15 cellular contexts compared by ENCODE assay signal in the genomic region with DNA sequence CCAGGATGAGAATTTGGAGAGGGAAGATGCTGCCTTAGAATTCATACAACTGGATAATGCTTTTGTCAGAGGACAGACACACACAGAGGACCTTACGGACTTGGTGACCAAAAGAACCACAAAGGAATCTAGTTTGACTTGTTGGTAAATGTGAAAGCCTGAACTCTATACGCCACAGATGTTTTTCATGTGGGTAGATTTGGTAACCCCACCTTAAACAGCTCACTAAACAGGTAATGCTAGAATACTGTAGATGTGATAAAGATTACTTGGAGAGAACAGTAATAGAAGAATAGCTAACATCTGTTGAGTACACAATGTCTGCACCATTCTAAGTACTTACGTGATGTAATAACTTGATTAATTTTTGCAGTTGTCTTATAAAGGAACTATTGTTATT. TPM values are rescaled to one million over a fixed set of nuclear protein-coding genes. Genes with fewer than 3 reads are reported as not detected.
DNase-seq lines count a peak whose midpoint lies in the region; ATAC-seq, FAIRE-seq and TF ChIP-seq lines count a peak whose summit lies in the region.
"Had no signal": no experiment of that assay in that cellular context is flagged by ENCODE, and none has a peak within 500 bp of the region (broad histone marks: within the 10 kb centered on the region; RNA-seq: fewer than 3 reads in every experiment).

No MANE protein-coding gene starts in this region.

- TF ChIP-seq CTCF in A549 (IDR thresholded peaks at IDR 0.05): no peak
- no peak for TF ChIP-seq CTCF in HFFc6 (IDR thresholded peaks at IDR 0.05)
- TF ChIP-seq CTCF in endodermal cell (conservative IDR thresholded peaks at IDR 0.05): no peak
- no peak for TF ChIP-seq CTCF in parathyroid adenoma (IDR thresholded peaks at IDR 0.05)
- no peak for TF ChIP-seq CTCF in lower lobe of right lung (IDR thresholded peaks at IDR 0.05)
- no peak for TF ChIP-seq CTCF in thyroid gland (IDR thresholded peaks at IDR 0.05)

- H3K4me1 ChIP-seq in A549 (peaks cover 93% of the 10 kb centered on the region), endodermal cell (ENCODE audit: control insufficient read depth, insufficient read depth, low read length) (peaks cover 10% of the 10 kb centered on the region), parathyroid adenoma (peaks cover 22% of the 10 kb centered on the region), small intestine (ENCODE audit: control insufficient read depth in 2 of 2, insufficient read depth in 1 of 2, low read depth in 1 of 2, low read length in 1 of 2) (peaks cover 7 to 29% of the 10 kb centered on the region in 2 donors), lower lobe of right lung (peaks cover 74% of the 10 kb centered on the region), thyroid gland (peaks cover 11 to 39% of the 10 kb centered on the region in 2 donors)

- H3K4me3 Mint-ChIP-seq in HFFc6 (no peak overlapping the region), endodermal cell (no peak overlapping the region)
- H3K4me3 Mint-ChIP-seq: activated CD8-positive, alpha-beta T cell treated with anti-CD3 and anti-CD28 coated beads, Interleukin-2, amount 10 ng/mL, durations not matched to agents 7 days and 5 days; stimulated activated memory B cell treated with anti-CD40 and anti-IgM and Interleukin-4, amounts not matched to agents 10 μg/mL and 1 μg/mL and 100 μg/mL, for 72 hours had no signal

- H3K27ac Mint-ChIP-seq in HFFc6 (0 out of 2 replicates have a peak overlapping the region, but pooled peaks have one; percentile 2), endodermal cell (peak overlapping the region; percentile 17)
- H3K27ac Mint-ChIP-seq: stimulated activated memory B cell treated with anti-CD40 and anti-IgM and Interleukin-4, amounts not matched to agents 10 μg/mL and 1 μg/mL and 100 μg/mL, for 72 hours had no signal

- TF ChIP-seq EP300 in A549 (IDR thresholded peaks at IDR 0.05): no peak

- no peak overlapping the region for H2AFZ ChIP-seq in parathyroid adenoma

- TF ChIP-seq POLR2A in A549 (IDR thresholded peaks at IDR 0.05; ENCODE audit: low read length) (no peak), thyroid gland (IDR thresholded peaks at IDR 0.05) (no peak)

- H3K27me3 Mint-ChIP-seq in HFFc6 (ENCODE audit: insufficient read depth) (no peaks in the 10 kb centered on the region), endodermal cell (ENCODE audit: insufficient read depth) (no peaks in the 10 kb centered on the region)
- H3K27me3 Mint-ChIP-seq: stimulated activated memory B cell treated with anti-CD40 and anti-IgM and Interleukin-4, amounts not matched to agents 10 μg/mL and 1 μg/mL and 100 μg/mL, for 72 hours had no signal

- ATAC-seq in A549: no peak
- ATAC-seq in GM18520 (IDR thresholded peaks at IDR 0.05; ENCODE audit: unreplicated experiment): no peak
- no peak for ATAC-seq in lower lobe of right lung
- ATAC-seq: activated CD8-positive, alpha-beta T cell treated with anti-CD3 and anti-CD28 coated beads, Interleukin-2, amount 10 ng/mL, durations not matched to agents 7 days and 5 days; left lung; stimulated activated memory B cell treated with anti-CD40 and anti-IgM and Interleukin-4, amounts not matched to agents 10 μg/mL and 1 μg/mL and 100 μg/mL, for 72 hours had no signal

- H3K9me3 Mint-ChIP-seq in HFFc6: no peaks in the 10 kb centered on the region
- no peaks in the 10 kb centered on the region for H3K9me3 Mint-ChIP-seq in endodermal cell
- H3K9me3 Mint-ChIP-seq: stimulated activated memory B cell treated with anti-CD40 and anti-IgM and Interleukin-4, amounts not matched to agents 10 μg/mL and 1 μg/mL and 100 μg/mL, for 72 hours had no signal

- intact Hi-C loops in lower lobe of right lung (cut with DNase I) (no loop called here), thyroid gland (cut with DNase I) (no loop called here)

- no peak for DNase-seq in A549 (ENCODE audit: low read depth in 1 of 2, low spot score in 1 of 2)
- DNase-seq in HFFc6: no peak
- no peak for DNase-seq in endodermal cell
- DNase-seq in small intestine: no peak
- DNase-seq in lower lobe of right lung: no peak
- no peak for DNase-seq in thyroid gland
- DNase-seq: activated CD8-positive, alpha-beta T cell treated with anti-CD3 and anti-CD28 coated beads, Interleukin-2, amount 10 ng/mL, durations not matched to agents 7 days and 5 days; amygdala; cerebellar nuclear complex; left lung; NCI-H1436; SW 1271 had no signal

- no peak for TF ChIP-seq RAD21 in A549 (conservative IDR thresholded peaks at IDR 0.05 in 1 of 2, IDR thresholded peaks at IDR 0.05 in 1 of 2)

- FAIRE-seq in A549 (lab: Jason Lieb, UNC) (no peak), small intestine (lab: Jason Lieb, UNC) (no peak)

- H3K4me2 ChIP-seq in A549: peak overlapping the region; percentile 42; the same call in 2 of the 3 replicates
- H3K4me2 ChIP-seq in parathyroid adenoma (ENCODE audit: low read length): peak overlapping the region; percentile 41

- no peak overlapping the region for H3K9ac ChIP-seq in endodermal cell (ENCODE audit: extremely low read depth, low read length, poor library complexity, severe bottlenecking)
- no peak overlapping the region for H3K9ac ChIP-seq in parathyroid adenoma

- H3K36me3 ChIP-seq in endodermal cell (ENCODE audit: control insufficient read depth, insufficient read depth, low read length) (no peaks in the 10 kb centered on the region), parathyroid adenoma (ENCODE audit: control insufficient read depth, insufficient read depth, low read length) (no peaks in the 10 kb centered on the region), small intestine (ENCODE audit: control insufficient read depth in 2 of 2, insufficient read depth in 2 of 2, low read length in 2 of 2) (peaks cover 3 to 4% of the 10 kb centered on the region in 2 donors), lower lobe of right lung (no peaks in the 10 kb centered on the region), thyroid gland (no peaks in the 10 kb centered on the region)

- no peaks in the 10 kb centered on the region for H3K9me3 ChIP-seq in A549
- no peaks in the 10 kb centered on the region for H3K9me3 ChIP-seq in endodermal cell (ENCODE audit: control insufficient read depth, low read length)
- H3K9me3 ChIP-seq in parathyroid adenoma (ENCODE audit: control insufficient read depth, low read length): no peaks in the 10 kb centered on the region
- H3K9me3 ChIP-seq in small intestine (ENCODE audit: control insufficient read depth, low read depth): no peaks in the 10 kb centered on the region
- H3K9me3 ChIP-seq in lower lobe of right lung: no peaks in the 10 kb centered on the region
- no peaks in the 10 kb centered on the region for H3K9me3 ChIP-seq in thyroid gland
- H3K9me3 ChIP-seq: left lung had no signal

- no peaks in the 10 kb centered on the region for H3K79me2 ChIP-seq in parathyroid adenoma

- H3K36me3 Mint-ChIP-seq in HFFc6 (ENCODE audit: low read depth): peaks cover 11% of the 10 kb centered on the region
- no peaks in the 10 kb centered on the region for H3K36me3 Mint-ChIP-seq in endodermal cell (ENCODE audit: low read depth)

- CTCF ChIA-PET in A549 (lab: Yijun Ruan, JAX): interaction anchor here (1.0 to 4.0 kb wide), 4 partner anchors 13 to 51 kb away, joined by 3 to 31 read pairs (median 16); no protein-coding TSS in a partner anchor

- H3K4me3 ChIP-seq in A549 (no peak overlapping the region), endodermal cell (ENCODE audit: low read length) (no peak overlapping the region), parathyroid adenoma (ENCODE audit: low read depth, low read length) (peak overlapping the region; percentile 7), small intestine (ENCODE audit: low read depth in 1 of 2, low read length in 2 of 2) (no peak overlapping the region), lower lobe of right lung (no peak overlapping the region), thyroid gland (replicated peaks in 1 of 3) (no peak overlapping the region)
- H3K4me3 ChIP-seq: left lung had no signal

- peak overlapping the region; percentile 32 to 70; a peak in 4 of 6 replicates for H3K27ac ChIP-seq in A549
- H3K27ac ChIP-seq in endodermal cell (ENCODE audit: low read depth, low read length): no peak overlapping the region
- no peak overlapping the region for H3K27ac ChIP-seq in parathyroid adenoma
- no peak overlapping the region for H3K27ac ChIP-seq in small intestine (ENCODE audit: low read depth in 1 of 2, low read length in 1 of 2)
- no peak overlapping the region for H3K27ac ChIP-seq in lower lobe of right lung
- H3K27ac ChIP-seq in thyroid gland: peak overlapping the region in 1 of 3 donors; percentile 47

- POLR2A ChIA-PET in A549 (lab: Yijun Ruan, JAX): interaction anchor here (0.6 to 1.0 kb wide), 2 partner anchors 13 to 41 kb away, joined by 3 read pairs; no protein-coding TSS in a partner anchor

- H3K4me1 Mint-ChIP-seq in HFFc6 (ENCODE audit: low read depth): peaks cover 70% of the 10 kb centered on the region
- peaks cover 13% of the 10 kb centered on the region for H3K4me1 Mint-ChIP-seq in endodermal cell

- 90% methylated on average over 3 of the region's 3 CpGs for WGBS in A549 (ENCODE audit: missing lambda C conversion rate)
- 86 to 99% methylated on average over 3 of the region's 3 CpGs for WGBS in endodermal cell (ENCODE audit: insufficient coverage in 1 of 2, insufficient read length in 1 of 2), 2 experiments
- 61 to 74% (median 72%) methylated on average over 3 of the region's 3 CpGs for WGBS in small intestine, 3 donors
- 77 to 93% methylated on average over 3 of the region's 3 CpGs for WGBS in thyroid gland, 2 donors

- H3K27me3 ChIP-seq in endodermal cell (ENCODE audit: control insufficient read depth, insufficient read depth, low read length, poor library complexity, severe bottlenecking): no peaks in the 10 kb centered on the region
- H3K27me3 ChIP-seq in parathyroid adenoma (ENCODE audit: control insufficient read depth, insufficient read depth, low read length): no peaks in the 10 kb centered on the region
- no peaks in the 10 kb centered on the region for H3K27me3 ChIP-seq in small intestine (ENCODE audit: control insufficient read depth in 2 of 2, insufficient read depth in 2 of 2, low read length in 2 of 2)
- no peaks in the 10 kb centered on the region for H3K27me3 ChIP-seq in lower lobe of right lung (ENCODE audit: low read depth)
- no peaks in the 10 kb centered on the region for H3K27me3 ChIP-seq in thyroid gland
- H3K27me3 ChIP-seq: left lung had no signal

TF ChIP-seq in A549, 52 proteins besides CTCF, POLR2A, EP300 and RAD21:
- TF ChIP-seq HOXA7 (CRISPR knock-in tag; IDR thresholded peaks at IDR 0.05): no peak

RNA-seq across cellular contexts. Expression of a gene that starts 24.1 kb away (rescaled TPM):
- polyA plus RNA-seq in A549 (2011; rRNA removed) (341 and 360 TPM in 2 replicates), A549 (2017; fragmentation: RNase III; extraction: RNeasy Plus Mini Kit Qiagen cat#74134 plus additional on column Dnase treatment) (514 to 554 TPM (median 521 TPM) in 3 replicates), small intestine (100 to 1,000 TPM; 289 to 317 (median 309) TPM)
- polyA plus RNA-seq in A549 (2012; cell fraction: cytosol; rRNA removed): 322 and 418 TPM in 2 replicates
- 154 and 191 TPM in 2 replicates for polyA plus RNA-seq in A549 (2012; cell fraction: nucleus; rRNA removed)
- polyA minus RNA-seq in A549 (2011; rRNA and poly(A)+ RNA removed): 342 and 464 TPM in 2 replicates
- total RNA-seq in HFFc6 (2021; fragmentation: NEBNext Ultra II Directional; extraction: Animal tissue kit (Norgen Biotek cat#: 25700)): 100 to 1,000 TPM in 1 of 6 experiments, 10 to 100 TPM in 5; 92.8 to 112 (median 96.1) TPM
- total RNA-seq in endodermal cell (10 to 100 TPM; 18.0 to 21.4 TPM), lower lobe of right lung (173 TPM), thyroid gland (100 to 1,000 TPM in 1 of 4 donors, 10 to 100 TPM in 3; 72.0 to 101 (median 82.5) TPM)
- 11.0 TPM for polyA plus RNA-seq in endodermal cell (2013, experiment 1 of 2)
- 11.1 TPM for polyA plus RNA-seq in endodermal cell (2013, experiment 2 of 2)

Comparison
In these comparisons a context has a peak if more than half of its experiments do, and no peak if none do; other contexts are left out.
1. H3K27ac ChIP-seq: peak in A549 (2 of 2); none in endodermal cell (single experiment), parathyroid adenoma (single experiment), small intestine (0 of 2) and lower lobe of right lung (single experiment).